10 cellular contexts compared by ENCODE assay signal in genomic region chr5:173238312-173239232, GRCh38. TPM values are rescaled to one million over a fixed set of nuclear protein-coding genes. Genes with fewer than 3 reads are reported as not detected.
A peak's percentile ranks its signal among the peaks of the same experiment; 100 is the strongest.
DNase-seq lines count a peak whose midpoint lies in the region; ATAC-seq and TF ChIP-seq lines count a peak whose summit lies in the region.
"Had no signal": no experiment of that assay in that cellular context is flagged by ENCODE, and none has a peak within 500 bp of the region (broad histone marks: within the 10 kb centered on the region; RNA-seq: fewer than 3 reads in every experiment).

No MANE protein-coding gene starts in this region.

- H3K36me3 Mint-ChIP-seq in activated T-cell treated with anti-CD3 and anti-CD28 coated beads, Interleukin-2, amount 50 U/mL, for 24 hours (ENCODE audit: low read depth): no peaks in the 10 kb centered on the region
- no peaks in the 10 kb centered on the region for H3K36me3 Mint-ChIP-seq in T-cell
- H3K36me3 Mint-ChIP-seq in stimulated activated naive B cell treated with anti-CD40 and anti-IgM and Interleukin-4, amounts not matched to agents 10 μg/mL and 1 μg/mL and 100 μg/mL, for 72 hours: peaks cover 0 to 8% of the 10 kb centered on the region in 2 donors

- no peak overlapping the region for H3K9ac ChIP-seq in iPS-20b (ENCODE audit: low read depth, low read length)

- H3K27ac ChIP-seq in iPS-20b (ENCODE audit: low read length) (no peak overlapping the region), uterus (no peak overlapping the region)

- H3K4me1 ChIP-seq in iPS-20b (ENCODE audit: insufficient read depth, low read length) (peaks cover 36% of the 10 kb centered on the region), uterus (no peaks in the 10 kb centered on the region)

- no peak for TF ChIP-seq POLR2A in uterus (IDR thresholded peaks at IDR 0.05)

- TF ChIP-seq CTCF in uterus (IDR thresholded peaks at IDR 0.05): no peak

- H3K4me3 ChIP-seq in iPS-20b (ENCODE audit: low read length) (peak overlapping the region; percentile 46; the same call in 1 of the 2 replicates), uterus (no peak overlapping the region)

- no peak for DNase-seq in activated T-cell treated with anti-CD3 and anti-CD28 coated beads, Interleukin-2, amount 50 U/mL, for 24 hours
- no peak for DNase-seq in activated T-cell treated with anti-CD3 and anti-CD28 coated beads for 4 hours
- no peak for DNase-seq in T-cell
- no peak for DNase-seq in stimulated activated naive B cell treated with anti-CD40 and anti-IgM and Interleukin-4, amounts not matched to agents 10 μg/mL and 1 μg/mL and 100 μg/mL, for 72 hours
- DNase-seq in DMS153 (lab: John Stamatoyannopoulos, UW): no peak
- no peak for DNase-seq in uterus
- DNase-seq: T1000 had no signal

- H3K9me3 ChIP-seq in iPS-20b (ENCODE audit: insufficient read depth, low read depth, low read length): no peaks in the 10 kb centered on the region; the same call in 1 of the 2 replicates
- H3K9me3 ChIP-seq in uterus: no peaks in the 10 kb centered on the region

- peak overlapping the region; percentile 2 for H3K27ac Mint-ChIP-seq in activated T-cell treated with anti-CD3 and anti-CD28 coated beads, Interleukin-2, amount 50 U/mL, for 24 hours
- peak overlapping the region in 1 of 2 donors; percentile 71 for H3K27ac Mint-ChIP-seq in T-cell
- H3K27ac Mint-ChIP-seq in stimulated activated naive B cell treated with anti-CD40 and anti-IgM and Interleukin-4, amounts not matched to agents 10 μg/mL and 1 μg/mL and 100 μg/mL, for 72 hours: peak overlapping the region; percentile 91
- H3K27ac Mint-ChIP-seq: dendritic cell treated with granulocyte-macrophage colony-stimulating factor and Interleukin-4, amounts not matched to agents 40 ng/mL and 50 ng/mL, for 4 days had no signal

- ATAC-seq in T-cell (replicated peaks in 1 of 4) (no peak), GM18519 (IDR thresholded peaks at IDR 0.05; ENCODE audit: low FRiP score, unreplicated experiment) (no peak)
- ATAC-seq in stimulated activated naive B cell treated with anti-CD40 and anti-IgM and Interleukin-4, amounts not matched to agents 10 μg/mL and 1 μg/mL and 100 μg/mL, for 72 hours (replicated peaks): no peak

- H3K27me3 ChIP-seq in iPS-20b (ENCODE audit: insufficient read depth, low read length): peaks cover 100% of the 10 kb centered on the region
- peaks cover 4 to 88% of the 10 kb centered on the region in 2 donors for H3K27me3 ChIP-seq in uterus

- H3K4me1 Mint-ChIP-seq in activated T-cell treated with anti-CD3 and anti-CD28 coated beads, Interleukin-2, amount 50 U/mL, for 24 hours (ENCODE audit: low read depth): peaks cover 47% of the 10 kb centered on the region
- peaks cover 35 to 52% (median 45%) of the 10 kb centered on the region in 3 donors for H3K4me1 Mint-ChIP-seq in T-cell
- H3K4me1 Mint-ChIP-seq in stimulated activated naive B cell treated with anti-CD40 and anti-IgM and Interleukin-4, amounts not matched to agents 10 μg/mL and 1 μg/mL and 100 μg/mL, for 72 hours: peaks cover 20 to 40% of the 10 kb centered on the region in 2 donors

- peak overlapping the region; percentile 29 for H3K4me3 Mint-ChIP-seq in activated T-cell treated with anti-CD3 and anti-CD28 coated beads, Interleukin-2, amount 50 U/mL, for 24 hours
- H3K4me3 Mint-ChIP-seq in T-cell: peak overlapping the region; percentile 22 to 65 (median 61)
- H3K4me3 Mint-ChIP-seq in stimulated activated naive B cell treated with anti-CD40 and anti-IgM and Interleukin-4, amounts not matched to agents 10 μg/mL and 1 μg/mL and 100 μg/mL, for 72 hours: peak overlapping the region; percentile 49 to 77
- H3K4me3 Mint-ChIP-seq: dendritic cell treated with granulocyte-macrophage colony-stimulating factor and Interleukin-4, amounts not matched to agents 40 ng/mL and 50 ng/mL, for 4 days had no signal

- intact Hi-C loops in uterus (cut with DNase I; ENCODE audit: low total_unique reads): no loop called here

- H3K36me3 ChIP-seq in iPS-20b (ENCODE audit: insufficient read depth, low read depth, low read length): no peaks in the 10 kb centered on the region
- no peaks in the 10 kb centered on the region for H3K36me3 ChIP-seq in uterus

- peaks cover 97% of the 10 kb centered on the region for H3K27me3 Mint-ChIP-seq in activated T-cell treated with anti-CD3 and anti-CD28 coated beads, Interleukin-2, amount 50 U/mL, for 24 hours
- H3K27me3 Mint-ChIP-seq in T-cell: peaks cover 77 to 92% of the 10 kb centered on the region in 2 donors
- H3K27me3 Mint-ChIP-seq in stimulated activated naive B cell treated with anti-CD40 and anti-IgM and Interleukin-4, amounts not matched to agents 10 μg/mL and 1 μg/mL and 100 μg/mL, for 72 hours: peaks cover 87 to 95% of the 10 kb centered on the region in 2 donors

- CTCF ChIA-PET in T-cell (lab: Charles Lee): no interaction called here

- no peaks in the 10 kb centered on the region for H3K9me3 Mint-ChIP-seq in activated T-cell treated with anti-CD3 and anti-CD28 coated beads, Interleukin-2, amount 50 U/mL, for 24 hours
- H3K9me3 Mint-ChIP-seq in T-cell: no peaks in the 10 kb centered on the region
- no peaks in the 10 kb centered on the region for H3K9me3 Mint-ChIP-seq in stimulated activated naive B cell treated with anti-CD40 and anti-IgM and Interleukin-4, amounts not matched to agents 10 μg/mL and 1 μg/mL and 100 μg/mL, for 72 hours
- H3K9me3 Mint-ChIP-seq: dendritic cell treated with granulocyte-macrophage colony-stimulating factor and Interleukin-4, amounts not matched to agents 40 ng/mL and 50 ng/mL, for 4 days had no signal

- POLR2A ChIA-PET in T-cell (lab: Charles Lee): no interaction called here

RNA-seq across cellular contexts. Expression of gene NKX2-5, which starts 3.6 kb away (rescaled TPM):
- total RNA-seq in T-cell (not detected), uterus (not detected)
